In the genomic region with DNA sequence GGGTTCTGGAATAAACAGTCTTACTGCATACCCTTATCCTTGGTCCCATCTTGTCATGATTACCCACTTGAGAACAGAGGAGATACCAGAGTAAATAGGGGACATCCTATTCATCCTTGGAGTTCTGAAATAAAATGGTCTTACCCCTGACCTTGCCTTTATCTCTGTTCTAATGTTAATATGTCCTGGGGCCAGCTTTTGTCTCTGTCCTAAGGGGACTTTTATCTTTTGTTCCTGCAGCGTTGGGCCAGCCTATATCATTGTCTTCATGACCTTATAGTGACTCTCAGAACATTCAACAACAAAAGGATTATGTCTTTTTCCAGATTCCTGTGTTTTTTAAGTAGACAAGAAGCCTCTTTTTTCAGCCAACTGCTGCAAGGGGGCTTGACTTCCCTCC, we compare ENCODE assay signal across 19 cellular contexts.
"Had no signal": no experiment of that assay in that cellular context is flagged by ENCODE, and none has a peak within 500 bp of the region (broad histone marks: within the 10 kb centered on the region; RNA-seq: fewer than 3 reads in every experiment).

No MANE protein-coding gene starts in this region.

- DNase-seq: KBM-7, MG63, NCI-H1092, NCI-H1105 treated with DMSO at 0.1 percent for 48 hours, NCI-H1417 treated with DMSO at 0.1 percent for 48 hours, NCI-H1694, NCI-H187 treated with DMSO at 0.1 percent for 48 hours, NCI-H2029 treated with DMSO at 0.1 percent for 48 hours, NCI-H2171 treated with DMSO at 0.1 percent for 48 hours, NCI-H2227 treated with DMSO at 0.1 percent for 48 hours, NCI-H524, NCI-H526 treated with DMSO at 0.1 percent for 48 hours, NCI-H774, PC-3, SIG-M5, SW 1271, T-cell had no signal

- H3K27me3 ChIP-seq: MG63, SJSA1 had no signal

- H3K27ac ChIP-seq: SJSA1, SK-N-MC had no signal

- H3K36me3 ChIP-seq: MG63, SJSA1 had no signal

- H3K4me1 ChIP-seq: SJSA1 had no signal

- H3K4me3 ChIP-seq: MG63, SJSA1, SK-N-MC had no signal

- H3K9me3 ChIP-seq: MG63, SJSA1 had no signal
